18 cellular contexts compared by ENCODE assay signal in the genomic region with DNA sequence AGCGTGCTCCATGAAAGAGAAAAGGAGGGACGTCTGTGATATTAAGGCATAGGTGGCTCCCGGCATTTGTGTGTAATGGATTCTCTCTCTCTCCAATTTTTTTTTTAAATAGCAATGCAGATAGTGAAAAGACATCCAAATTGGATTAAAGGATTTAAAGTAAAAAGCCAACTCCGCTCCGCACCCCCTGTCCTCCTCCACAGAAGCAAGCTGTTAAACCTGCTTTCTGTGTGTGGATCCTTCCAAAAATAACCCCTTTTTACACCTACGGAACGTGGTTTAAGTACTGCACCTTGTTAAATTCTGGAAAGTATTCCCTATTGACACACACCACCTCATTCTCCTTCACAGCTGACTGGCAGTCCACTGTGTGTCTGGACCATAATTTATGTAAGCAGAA.
"Had no signal": no experiment of that assay in that cellular context is flagged by ENCODE, and none has a peak within 500 bp of the region (broad histone marks: within the 10 kb centered on the region; RNA-seq: fewer than 3 reads in every experiment).

No MANE protein-coding gene starts in this region.

- H3K4me3 Mint-ChIP-seq: mesothelial cell of epicardium, naive B cell had no signal

- H3K27ac Mint-ChIP-seq: mesothelial cell of epicardium had no signal

- H3K4me1 ChIP-seq: esophagus muscularis mucosa, foreskin keratinocyte, gastroesophageal sphincter, left lung, lower lobe of right lung had no signal

- ATAC-seq: foreskin keratinocyte, gastroesophageal sphincter, heart right ventricle, left cardiac atrium, left lung, left ventricle myocardium superior, lower lobe of right lung, mucosa of descending colon had no signal

- H3K9me3 Mint-ChIP-seq: mesothelial cell of epicardium had no signal

- H3K9me3 ChIP-seq: esophagus muscularis mucosa, gastroesophageal sphincter, heart right ventricle, left lung, lower lobe of right lung, mucosa of descending colon had no signal

- H3K4me1 Mint-ChIP-seq: mesothelial cell of epicardium, naive B cell had no signal

- DNase-seq: dermis blood vessel endothelial cell; dorsolateral prefrontal cortex; effector CD4-positive, alpha-beta T cell; effector memory CD4-positive, alpha-beta T cell; foreskin keratinocyte; heart right ventricle; hippocampal formation; left cardiac atrium; left lung; left ventricle myocardium superior; lower lobe of right lung; mesenchymal stem cell; mucosa of descending colon; naive B cell had no signal

- H3K27ac ChIP-seq: coronary artery, dorsolateral prefrontal cortex, esophagus muscularis mucosa, foreskin keratinocyte, gastroesophageal sphincter, heart right ventricle, left lung, lower lobe of right lung had no signal

- H3K36me3 ChIP-seq: esophagus muscularis mucosa, gastroesophageal sphincter, heart right ventricle, left lung, lower lobe of right lung had no signal

- H3K4me3 ChIP-seq: coronary artery, dorsolateral prefrontal cortex, esophagus muscularis mucosa, gastroesophageal sphincter, heart right ventricle, left lung, lower lobe of right lung, mucosa of descending colon had no signal

- H3K27me3 ChIP-seq: esophagus muscularis mucosa, foreskin keratinocyte, left lung had no signal

- H3K36me3 Mint-ChIP-seq: naive B cell had no signal
